ENCODE assay signal across 21 cellular contexts in genomic region chr1:226162898-226163297, GRCh38. TPM values are rescaled to one million over a fixed set of nuclear protein-coding genes. Genes with fewer than 3 reads are reported as not detected.
DNase-seq lines count a peak whose midpoint lies in the region; ATAC-seq, FAIRE-seq and TF ChIP-seq lines count a peak whose summit lies in the region.
"Had no signal": no experiment of that assay in that cellular context is flagged by ENCODE, and none has a peak within 500 bp of the region (broad histone marks: within the 10 kb centered on the region; RNA-seq: fewer than 3 reads in every experiment).

No MANE protein-coding gene starts in this region.

- no peak for TF ChIP-seq CTCF in activated B cell treated with CpG ODN at 0.5 μM for 24 hours (IDR thresholded peaks at IDR 0.05)
- TF ChIP-seq CTCF in pancreas (IDR thresholded peaks at IDR 0.05) = no peak
- no peak for TF ChIP-seq CTCF in tibial nerve (IDR thresholded peaks at IDR 0.05)

- POLR2A ChIA-PET in activated B cell treated with CpG ODN at 0.5 μM for 24 hours (lab: Charles Lee) = no interaction called here

- no peak for TF ChIP-seq EP300 in tibial nerve (IDR thresholded peaks at IDR 0.05)

- H3K4me1 Mint-ChIP-seq in activated B cell treated with CpG ODN at 0.5 μM for 24 hours (peaks cover 48% of the 10 kb centered on the region), memory B cell (peaks cover 25% of the 10 kb centered on the region)

- intact Hi-C loops in activated B cell treated with CpG ODN at 0.5 μM for 24 hours (cut with micrococcal nuclease) (no loop called here), pancreas (cut with DNase I) (no loop called here)

- TF ChIP-seq POLR2A in tibial nerve (IDR thresholded peaks at IDR 0.05) = no peak

- H3K9me3 Mint-ChIP-seq in activated B cell treated with CpG ODN at 0.5 μM for 24 hours (no peaks in the 10 kb centered on the region), memory B cell (no peaks in the 10 kb centered on the region)
- H3K9me3 Mint-ChIP-seq: CD4-positive, CD25-positive, alpha-beta regulatory T cell; CD8-positive, alpha-beta memory T cell; HFFc6 had no signal

- H3K27ac Mint-ChIP-seq in activated B cell treated with CpG ODN at 0.5 μM for 24 hours (peak overlapping the region; percentile 18), memory B cell (peak overlapping the region; percentile 28)
- H3K27ac Mint-ChIP-seq: CD4-positive, CD25-positive, alpha-beta regulatory T cell; HFFc6 had no signal

- H3K27me3 Mint-ChIP-seq in activated B cell treated with CpG ODN at 0.5 μM for 24 hours (no peaks in the 10 kb centered on the region), memory B cell (no peaks in the 10 kb centered on the region)
- H3K27me3 Mint-ChIP-seq: CD4-positive, CD25-positive, alpha-beta regulatory T cell; CD8-positive, alpha-beta memory T cell had no signal

- H3K4me3 Mint-ChIP-seq in activated B cell treated with CpG ODN at 0.5 μM for 24 hours (no peak overlapping the region), memory B cell (no peak overlapping the region)
- H3K4me3 Mint-ChIP-seq: CD4-positive, CD25-positive, alpha-beta regulatory T cell; CD8-positive, alpha-beta memory T cell; HFFc6 had no signal

- H3K4me1 ChIP-seq in pancreas = peaks cover 16 to 22% (median 20%) of the 10 kb centered on the region in 3 donors
- no peaks in the 10 kb centered on the region for H3K4me1 ChIP-seq in tibial nerve
- H3K4me1 ChIP-seq: BE2C had no signal

- peak overlapping the region in 2 of 4 donors; percentile 16 to 20 for H3K27ac ChIP-seq in pancreas
- H3K27ac ChIP-seq in tibial nerve = no peak overlapping the region

- no peaks in the 10 kb centered on the region for H3K9me3 ChIP-seq in pancreas
- no peaks in the 10 kb centered on the region for H3K9me3 ChIP-seq in tibial nerve
- H3K9me3 ChIP-seq: BE2C had no signal

- 26 to 35% methylated on average over 8 of the region's 8 CpGs for WGBS in pancreas, 2 donors
- WGBS in tibial nerve, 2 donors = 85 to 87% methylated on average over 8 of the region's 8 CpGs

- DNase-seq in activated B cell treated with CpG ODN at 0.5 μM for 24 hours = no peak
- no peak for DNase-seq in memory B cell (ENCODE audit: low spot score in 2 of 2)
- DNase-seq in pancreas = peak; percentile 60 to 77 (median 73)
- no peak for DNase-seq in frontal cortex (ENCODE audit: low spot score in 2 of 2)
- DNase-seq in tibial nerve (ENCODE audit: low spot score in 2 of 2) = no peak
- DNase-seq in HuH-7.5 (ENCODE audit: low spot score) = no peak
- DNase-seq: BE2C; C1 segment of cervical spinal cord; CD4-positive, CD25-positive, alpha-beta regulatory T cell; CD8-positive, alpha-beta memory T cell; COR-L47; DMS 273 treated with DMSO at 0.1 percent for 48 hours; DMS53; DND-41; EL; GOT3; H7; HFFc6 had no signal

- no peak for FAIRE-seq in pancreas (lab: Jason Lieb, UNC)
- no peak for FAIRE-seq in frontal cortex (lab: Jason Lieb, UNC)
- FAIRE-seq: GM12878, HTR-8/SVneo had no signal

- CTCF ChIA-PET in activated B cell treated with CpG ODN at 0.5 μM for 24 hours (lab: Charles Lee) = interaction anchor here (1.3 kb wide), 1 partner anchor 37 kb away, joined by 3 read pairs; no protein-coding TSS in a partner anchor

- H3K36me3 Mint-ChIP-seq in activated B cell treated with CpG ODN at 0.5 μM for 24 hours (ENCODE audit: low read depth) (peaks cover 71% of the 10 kb centered on the region), memory B cell (peaks cover 43% of the 10 kb centered on the region)

- H3K4me3 ChIP-seq in pancreas (no peak overlapping the region), tibial nerve (no peak overlapping the region)
- H3K4me3 ChIP-seq: GM12878 had no signal

- no peaks in the 10 kb centered on the region for H3K27me3 ChIP-seq in pancreas
- H3K27me3 ChIP-seq in tibial nerve = no peaks in the 10 kb centered on the region
- H3K27me3 ChIP-seq: BE2C had no signal

- ATAC-seq in activated B cell treated with CpG ODN at 0.5 μM for 24 hours (ENCODE audit: low read depth) = no peak
- ATAC-seq in memory B cell (ENCODE audit: low read depth) = no peak
- peak; percentile 91 to 96 (median 92) for ATAC-seq in pancreas
- ATAC-seq: GM12878, HCT116 had no signal

- H3K36me3 ChIP-seq in pancreas = peaks cover 0 to 23% (median 11%) of the 10 kb centered on the region in 3 donors
- H3K36me3 ChIP-seq in tibial nerve = peaks cover 0 to 79% (median 25%) of the 10 kb centered on the region in 3 donors

RNA-seq across cellular contexts. Expression of gene ACBD3, which starts 23.6 kb away (rescaled TPM):
- total RNA-seq in activated B cell treated with CpG ODN at 0.5 μM for 24 hours (38.6 and 41.4 TPM in 2 replicates), pancreas (10 to 100 TPM; 16.3 to 24.4 (median 19.7) TPM), frontal cortex (49.7 TPM), tibial nerve (10 to 100 TPM; 41.4 to 54.9 (median 45.4) TPM)
- polyA plus RNA-seq in pancreas = 10 to 100 TPM in 1 of 2 donors, 1 to 10 TPM in 1; 5.9 to 12.8 TPM

Comparison
In these comparisons a context has a peak if more than half of its experiments do, and no peak if none do; other contexts are left out.
1. ATAC-seq: peak in pancreas (4 of 4); none in activated B cell treated with CpG ODN at 0.5 μM for 24 hours (single experiment) and memory B cell (single experiment).
2. DNase-seq: peak in pancreas (6 of 6); none in activated B cell treated with CpG ODN at 0.5 μM for 24 hours (single experiment), memory B cell (0 of 2), frontal cortex (0 of 2), tibial nerve (0 of 2) and HuH-7.5 (single experiment).